ENCODE assay signal across 19 cellular contexts in the genomic region with DNA sequence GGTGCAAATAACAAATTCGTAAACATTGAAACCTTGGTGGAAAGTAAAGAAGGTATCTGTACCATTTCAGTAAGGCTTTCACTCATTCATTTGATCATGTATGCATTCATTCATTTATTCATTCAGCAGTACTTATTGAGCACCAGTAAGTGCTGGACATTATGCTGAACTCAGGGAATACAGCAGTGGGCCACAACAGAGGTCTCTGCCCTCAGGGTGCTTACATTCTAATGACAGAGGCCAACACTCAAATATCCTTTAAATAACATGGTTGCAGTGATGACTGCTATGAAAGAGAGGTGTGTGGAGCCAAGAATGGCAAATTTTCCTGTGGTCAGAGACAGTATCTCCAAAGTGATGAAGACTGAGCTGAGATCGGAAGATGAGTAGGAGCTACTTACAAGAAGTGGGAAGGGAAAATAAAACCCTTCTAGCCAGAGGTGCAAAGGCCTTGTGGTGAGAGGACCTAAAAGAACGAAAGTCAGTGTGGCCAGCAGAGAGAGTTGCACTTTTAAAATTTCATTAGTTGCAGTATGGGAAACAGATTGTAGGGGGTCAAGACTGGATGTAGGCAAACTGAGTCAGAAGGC. TPM values are rescaled to one million over a fixed set of nuclear protein-coding genes. Genes with fewer than 3 reads are reported as not detected.
DNase-seq lines count a peak whose midpoint lies in the region; ATAC-seq and TF ChIP-seq lines count a peak whose summit lies in the region.
"Had no signal": no experiment of that assay in that cellular context is flagged by ENCODE, and none has a peak within 500 bp of the region (broad histone marks: within the 10 kb centered on the region; RNA-seq: fewer than 3 reads in every experiment).

No MANE protein-coding gene starts in this region.

- H3K27ac Mint-ChIP-seq in activated CD8-positive, alpha-beta memory T cell treated with anti-CD3 and anti-CD28 coated beads, Interleukin-2, amount 10 ng/mL, durations not matched to agents 7 days and 5 days = peak overlapping the region; percentile 94
- H3K27ac Mint-ChIP-seq in activated T-helper 2 cell treated with anti-CD3 and anti-CD28 coated beads, Interferon-gamma antibody, Interleukin-2, Interleukin-4, amounts not matched to agents 10 μg/mL and 5 μg/mL and 100 μg/mL, durations not matched to agents 14 hours and 24 hours and 36 hours = peak overlapping the region; percentile 23
- H3K27ac Mint-ChIP-seq: mesothelial cell of epicardium had no signal

- DNase-seq in activated CD8-positive, alpha-beta memory T cell treated with anti-CD3 and anti-CD28 coated beads, Interleukin-2, amount 10 ng/mL, durations not matched to agents 7 days and 5 days = no peak
- DNase-seq in activated CD8-positive, alpha-beta memory T cell treated with anti-CD3 and anti-CD28 coated beads, Interleukin-2, amount 50 U/mL, for 48 hours = no peak
- DNase-seq in activated T-helper 2 cell treated with anti-CD3 and anti-CD28 coated beads, Interferon-gamma antibody, Interleukin-2, Interleukin-4, amounts not matched to agents 10 μg/mL and 5 μg/mL and 100 μg/mL, durations not matched to agents 14 hours and 24 hours and 36 hours (ENCODE audit: low spot score) = no peak
- DNase-seq in stimulated activated naive CD8-positive, alpha-beta T cell treated with anti-CD3 and anti-CD28 coated beads, Interleukin-15, Interleukin-2, amounts not matched to agents 100 U/mL and 50 U/mL, for 24 hours = no peak
- DNase-seq in WERI-Rb-1 (no peak), D341Med (ENCODE audit: low spot score) (no peak), mucosa of descending colon (no peak)
- DNase-seq: activated CD4-positive, alpha-beta T cell treated with anti-CD3 and anti-CD28 coated beads for 4 hours; C1 segment of cervical spinal cord; effector memory CD4-positive, alpha-beta T cell; glutamatergic neuron; NCI-H1105 treated with DMSO at 0.1 percent for 48 hours; NCI-H82; tibial artery had no signal

- H3K27me3 ChIP-seq in WERI-Rb-1 (ENCODE audit: insufficient read depth, low read depth, severe bottlenecking) = peaks cover 88% of the 10 kb centered on the region
- H3K27me3 ChIP-seq: tibial artery had no signal

- H3K4me1 ChIP-seq in mucosa of descending colon (ENCODE audit: low read depth) = no peaks in the 10 kb centered on the region
- H3K4me1 ChIP-seq: tibial artery had no signal

- ATAC-seq in activated CD8-positive, alpha-beta memory T cell treated with anti-CD3 and anti-CD28 coated beads, Interleukin-2, amount 10 ng/mL, durations not matched to agents 7 days and 5 days = peak; percentile 29
- ATAC-seq in GM19351 (IDR thresholded peaks at IDR 0.05; ENCODE audit: unreplicated experiment) (peak; percentile 26), mucosa of descending colon (no peak)
- ATAC-seq in stimulated activated naive CD8-positive, alpha-beta T cell treated with anti-CD3 and anti-CD28 coated beads, Interleukin-15, Interleukin-2, amounts not matched to agents 100 U/mL and 50 U/mL, for 24 hours = peak; percentile 26
- ATAC-seq: left lobe of liver had no signal

- no peak overlapping the region for H3K4me3 ChIP-seq in WERI-Rb-1 (ENCODE audit: low read depth, low read length)
- H3K4me3 ChIP-seq in mucosa of descending colon = no peak overlapping the region
- H3K4me3 ChIP-seq: SK-N-MC, tibial artery had no signal

- no peaks in the 10 kb centered on the region for H3K27me3 Mint-ChIP-seq in activated CD8-positive, alpha-beta memory T cell treated with anti-CD3 and anti-CD28 coated beads, Interleukin-2, amount 10 ng/mL, durations not matched to agents 7 days and 5 days
- H3K27me3 Mint-ChIP-seq in activated T-helper 2 cell treated with anti-CD3 and anti-CD28 coated beads, Interferon-gamma antibody, Interleukin-2, Interleukin-4, amounts not matched to agents 10 μg/mL and 5 μg/mL and 100 μg/mL, durations not matched to agents 14 hours and 24 hours and 36 hours (ENCODE audit: low read depth) = no peaks in the 10 kb centered on the region

- peaks cover 48% of the 10 kb centered on the region for H3K36me3 Mint-ChIP-seq in activated CD8-positive, alpha-beta memory T cell treated with anti-CD3 and anti-CD28 coated beads, Interleukin-2, amount 10 ng/mL, durations not matched to agents 7 days and 5 days
- peaks cover 9% of the 10 kb centered on the region for H3K36me3 Mint-ChIP-seq in activated T-helper 2 cell treated with anti-CD3 and anti-CD28 coated beads, Interferon-gamma antibody, Interleukin-2, Interleukin-4, amounts not matched to agents 10 μg/mL and 5 μg/mL and 100 μg/mL, durations not matched to agents 14 hours and 24 hours and 36 hours (ENCODE audit: low read depth)
- H3K36me3 Mint-ChIP-seq: mesothelial cell of epicardium had no signal

- no peak overlapping the region for H3K27ac ChIP-seq in WERI-Rb-1
- H3K27ac ChIP-seq: SK-N-MC, tibial artery had no signal

- peaks cover 3% of the 10 kb centered on the region for H3K9me3 Mint-ChIP-seq in activated CD8-positive, alpha-beta memory T cell treated with anti-CD3 and anti-CD28 coated beads, Interleukin-2, amount 10 ng/mL, durations not matched to agents 7 days and 5 days (ENCODE audit: low read depth)
- H3K9me3 Mint-ChIP-seq in activated T-helper 2 cell treated with anti-CD3 and anti-CD28 coated beads, Interferon-gamma antibody, Interleukin-2, Interleukin-4, amounts not matched to agents 10 μg/mL and 5 μg/mL and 100 μg/mL, durations not matched to agents 14 hours and 24 hours and 36 hours = peaks cover 12% of the 10 kb centered on the region

- CTCF ChIA-PET in activated CD8-positive, alpha-beta memory T cell treated with anti-CD3 and anti-CD28 coated beads, Interleukin-2, amount 10 ng/mL, durations not matched to agents 7 days and 5 days (lab: Charles Lee) = interaction anchor here (0.8 to 2.7 kb wide), 16 partner anchors 8 to 81 kb away, joined by 3 to 35 read pairs (median 7); a partner anchor contains a TSS

- H3K36me3 ChIP-seq in WERI-Rb-1 (no peaks in the 10 kb centered on the region), mucosa of descending colon (ENCODE audit: low read depth) (no peaks in the 10 kb centered on the region)
- H3K36me3 ChIP-seq: tibial artery had no signal

- peak overlapping the region; percentile 4 for H3K4me3 Mint-ChIP-seq in activated CD8-positive, alpha-beta memory T cell treated with anti-CD3 and anti-CD28 coated beads, Interleukin-2, amount 10 ng/mL, durations not matched to agents 7 days and 5 days
- no peak overlapping the region for H3K4me3 Mint-ChIP-seq in activated T-helper 2 cell treated with anti-CD3 and anti-CD28 coated beads, Interferon-gamma antibody, Interleukin-2, Interleukin-4, amounts not matched to agents 10 μg/mL and 5 μg/mL and 100 μg/mL, durations not matched to agents 14 hours and 24 hours and 36 hours (ENCODE audit: low read depth)
- H3K4me3 Mint-ChIP-seq: mesothelial cell of epicardium had no signal

- H3K4me1 Mint-ChIP-seq in activated CD8-positive, alpha-beta memory T cell treated with anti-CD3 and anti-CD28 coated beads, Interleukin-2, amount 10 ng/mL, durations not matched to agents 7 days and 5 days = peaks cover 59% of the 10 kb centered on the region
- H3K4me1 Mint-ChIP-seq in activated T-helper 2 cell treated with anti-CD3 and anti-CD28 coated beads, Interferon-gamma antibody, Interleukin-2, Interleukin-4, amounts not matched to agents 10 μg/mL and 5 μg/mL and 100 μg/mL, durations not matched to agents 14 hours and 24 hours and 36 hours (ENCODE audit: low read depth) = peaks cover 37% of the 10 kb centered on the region

- H3K9me3 ChIP-seq in WERI-Rb-1 (ENCODE audit: severe bottlenecking) (no peaks in the 10 kb centered on the region), mucosa of descending colon (no peaks in the 10 kb centered on the region)
- H3K9me3 ChIP-seq: tibial artery had no signal

- intact Hi-C loops in activated T-helper 2 cell treated with anti-CD3 and anti-CD28 coated beads, Interferon-gamma antibody, Interleukin-2, Interleukin-4, amounts not matched to agents 10 μg/mL and 5 μg/mL and 100 μg/mL, durations not matched to agents 14 hours and 24 hours and 36 hours (cut with micrococcal nuclease) = no loop called here
- intact Hi-C loops in mucosa of descending colon (cut with DNase I, micrococcal nuclease) = no loop called here

- TF ChIP-seq CTCF in WERI-Rb-1 (IDR thresholded peaks at IDR 0.05; ENCODE audit: low read depth, low read length) = no peak
- no peak for TF ChIP-seq CTCF in mucosa of descending colon (IDR thresholded peaks at IDR 0.05)

RNA-seq across cellular contexts. Expression of a gene that starts 17.7 kb away (rescaled TPM):
- 100 to 1,000 TPM; 107 to 126 TPM for total RNA-seq in activated CD8-positive, alpha-beta memory T cell treated with anti-CD3 and anti-CD28 coated beads, Interleukin-2, amount 10 ng/mL, durations not matched to agents 7 days and 5 days
- total RNA-seq in activated T-helper 2 cell treated with anti-CD3 and anti-CD28 coated beads, Interferon-gamma antibody, Interleukin-2, Interleukin-4, amounts not matched to agents 10 μg/mL and 5 μg/mL and 100 μg/mL, durations not matched to agents 14 hours and 24 hours and 36 hours = 4.1 and 5.5 TPM in 2 replicates
- total RNA-seq in mucosa of descending colon = 10 to 100 TPM in 2 of 3 donors, 1 to 10 TPM in 1; 6.4 to 12.7 (median 10.1) TPM
- total RNA-seq: mesothelial cell of epicardium, pulmonary artery endothelial cell had no signal

RNA-seq across cellular contexts. Expression of a gene that starts 39.3 kb away (rescaled TPM):
- total RNA-seq in activated CD8-positive, alpha-beta memory T cell treated with anti-CD3 and anti-CD28 coated beads, Interleukin-2, amount 10 ng/mL, durations not matched to agents 7 days and 5 days = 1 to 10 TPM; 1.3 to 8.0 TPM
- 0.28 and 0.34 TPM in 2 replicates for total RNA-seq in activated T-helper 2 cell treated with anti-CD3 and anti-CD28 coated beads, Interferon-gamma antibody, Interleukin-2, Interleukin-4, amounts not matched to agents 10 μg/mL and 5 μg/mL and 100 μg/mL, durations not matched to agents 14 hours and 24 hours and 36 hours
- total RNA-seq in mucosa of descending colon = 1 to 10 TPM; 1.3 to 2.5 (median 2.3) TPM
- total RNA-seq: mesothelial cell of epicardium, pulmonary artery endothelial cell had no signal

RNA-seq across cellular contexts. Expression of a gene that starts 45.1 kb away (rescaled TPM):
- total RNA-seq in activated CD8-positive, alpha-beta memory T cell treated with anti-CD3 and anti-CD28 coated beads, Interleukin-2, amount 10 ng/mL, durations not matched to agents 7 days and 5 days = 100 to 1,000 TPM; 304 to 332 TPM
- total RNA-seq in activated T-helper 2 cell treated with anti-CD3 and anti-CD28 coated beads, Interferon-gamma antibody, Interleukin-2, Interleukin-4, amounts not matched to agents 10 μg/mL and 5 μg/mL and 100 μg/mL, durations not matched to agents 14 hours and 24 hours and 36 hours = 101 and 103 TPM in 2 replicates
- total RNA-seq in mucosa of descending colon = 1 to 10 TPM; 5.9 to 8.6 (median 6.1) TPM
- total RNA-seq: pulmonary artery endothelial cell had no signal

Comparison
In these comparisons a context has a peak if more than half of its experiments do, and no peak if none do; other contexts are left out.
1. RNA of a gene that starts 17.7 kb away (total RNA-seq): 107 to 126 TPM in activated CD8-positive, alpha-beta memory T cell treated with anti-CD3 and anti-CD28 coated beads, Interleukin-2, amount 10 ng/mL, durations not matched to agents 7 days and 5 days; 6.4 to 12.7 TPM in mucosa of descending colon and 4.1 to 5.5 TPM in activated T-helper 2 cell treated with anti-CD3 and anti-CD28 coated beads, Interferon-gamma antibody, Interleukin-2, Interleukin-4, amounts not matched to agents 10 μg/mL and 5 μg/mL and 100 μg/mL, durations not matched to agents 14 hours and 24 hours and 36 hours; every median in the first group is over 4 times any median in the second.
2. RNA of a gene that starts 45.1 kb away (total RNA-seq): 304 to 332 TPM in activated CD8-positive, alpha-beta memory T cell treated with anti-CD3 and anti-CD28 coated beads, Interleukin-2, amount 10 ng/mL, durations not matched to agents 7 days and 5 days and 101 to 103 TPM in activated T-helper 2 cell treated with anti-CD3 and anti-CD28 coated beads, Interferon-gamma antibody, Interleukin-2, Interleukin-4, amounts not matched to agents 10 μg/mL and 5 μg/mL and 100 μg/mL, durations not matched to agents 14 hours and 24 hours and 36 hours; 5.9 to 8.6 TPM in mucosa of descending colon; every median in the first group is over 10 times any median in the second.